Comparison of ENCODE assay signal across 8 cellular contexts in the genomic region with DNA sequence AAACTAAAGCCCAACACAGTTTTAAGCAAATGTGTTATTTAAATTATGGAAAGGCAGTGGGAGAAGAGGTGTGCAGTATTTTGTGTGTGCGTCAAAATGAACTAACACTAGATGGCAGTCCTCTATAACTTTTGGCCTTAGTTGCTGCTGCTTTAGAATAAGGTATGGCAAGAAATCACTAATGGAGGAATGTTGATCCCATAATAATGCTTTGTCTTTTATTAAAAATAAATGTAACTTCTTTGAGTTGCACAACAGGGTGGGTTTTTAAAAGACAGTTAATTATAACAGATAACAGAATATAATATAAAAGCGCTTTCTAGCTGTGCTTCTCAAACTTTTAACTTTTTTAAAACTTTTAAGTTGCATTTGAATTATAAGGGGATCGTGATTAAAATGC. TPM values are rescaled to one million over a fixed set of nuclear protein-coding genes. Genes with fewer than 3 reads are reported as not detected.
A peak's percentile ranks its signal among the peaks of the same experiment; 100 is the strongest.
DNase-seq lines count a peak whose midpoint lies in the region; ATAC-seq and TF ChIP-seq lines count a peak whose summit lies in the region.

No MANE protein-coding gene starts in this region.

- no peak overlapping the region for H3K27ac Mint-ChIP-seq in T-cell

- H3K36me3 ChIP-seq in esophagus muscularis mucosa (peaks cover 0 to 5% (median 3%) of the 10 kb centered on the region in 4 donors), neuronal stem cell (replicated peaks in 1 of 2; ENCODE audit: control insufficient read depth in 2 of 2, insufficient read depth in 2 of 2, low read length in 2 of 2) (peaks cover 0 to 2% of the 10 kb centered on the region in 2 donors)

- H2BK120ac ChIP-seq in neuronal stem cell (ENCODE audit: low read depth, low read length): no peak overlapping the region

- no peak overlapping the region for H2BK5ac ChIP-seq in neuronal stem cell (ENCODE audit: low read length)

- H3K9me3 ChIP-seq in esophagus muscularis mucosa (no peaks in the 10 kb centered on the region), neuronal stem cell (replicated peaks in 1 of 2; ENCODE audit: control insufficient read depth in 2 of 2, insufficient read depth in 1 of 2, low read depth in 1 of 2, low read length in 2 of 2) (peaks cover 2 to 3% of the 10 kb centered on the region in 2 donors)

- H3K23ac ChIP-seq in neuronal stem cell (ENCODE audit: low read depth, low read length, poor library complexity): no peak overlapping the region

- peaks cover 1% of the 10 kb centered on the region for H3K79me1 ChIP-seq in neuronal stem cell (ENCODE audit: low read depth, low read length)

- POLR2A ChIA-PET in T-cell (lab: Charles Lee): no interaction called here

- no peak for TF ChIP-seq EP300 in esophagus muscularis mucosa (IDR thresholded peaks at IDR 0.05)

- H3K4me3 ChIP-seq in esophagus muscularis mucosa: no peak overlapping the region
- H3K4me3 ChIP-seq in neuronal stem cell (ENCODE audit: low read length in 2 of 2): no peak overlapping the region

- no peak overlapping the region for H2BK15ac ChIP-seq in neuronal stem cell (ENCODE audit: low read length)

- no peak overlapping the region for H2AK5ac ChIP-seq in neuronal stem cell (ENCODE audit: low read depth, low read length)

- no peak overlapping the region for H2AFZ ChIP-seq in neuronal stem cell (ENCODE audit: low read length)

- no peak overlapping the region for H3K27ac ChIP-seq in esophagus muscularis mucosa (replicated peaks in 1 of 4)
- no peak overlapping the region for H3K27ac ChIP-seq in neuronal stem cell (replicated peaks; ENCODE audit: low read length)

- no peak overlapping the region for H3K18ac ChIP-seq in neuronal stem cell (ENCODE audit: low read length)

- no peak overlapping the region for H3K4me2 ChIP-seq in neuronal stem cell (ENCODE audit: insufficient read depth, low read length, poor library complexity, severe bottlenecking)

- in situ Hi-C loops in KBM-7 (cut with MboI; ENCODE audit: low pct_unique_long_range_greater_than_20kb, low sequenced_read_pairs): no loop called here

- H3K4me1 ChIP-seq in esophagus muscularis mucosa: peaks cover 0 to 10% (median 6%) of the 10 kb centered on the region in 4 donors
- H3K4me1 ChIP-seq in neuronal stem cell (ENCODE audit: control insufficient read depth in 2 of 2, insufficient read depth in 1 of 2, low read depth in 1 of 2, low read length in 2 of 2): no peaks in the 10 kb centered on the region

- no peaks in the 10 kb centered on the region for H3K27me3 Mint-ChIP-seq in T-cell

- H3K9me3 Mint-ChIP-seq in T-cell: no peaks in the 10 kb centered on the region

- H3K4me3 Mint-ChIP-seq in T-cell: no peak overlapping the region

- H3K27me3 ChIP-seq in esophagus muscularis mucosa: no peaks in the 10 kb centered on the region
- H3K27me3 ChIP-seq in neuronal stem cell (ENCODE audit: control insufficient read depth in 3 of 3, insufficient read depth in 3 of 3, low read depth in 1 of 3, low read length in 3 of 3): no peaks in the 10 kb centered on the region

- no peak overlapping the region for H2BK12ac ChIP-seq in neuronal stem cell (ENCODE audit: low read length)

- no peak overlapping the region for H3K9ac ChIP-seq in neuronal stem cell (ENCODE audit: low read depth, low read length, poor library complexity)

- H4K8ac ChIP-seq in neuronal stem cell (ENCODE audit: low read depth, low read length): no peak overlapping the region

- 65% methylated on average over 3 of the region's 3 CpGs for WGBS in esophagus muscularis mucosa
- WGBS in neuronal stem cell (ENCODE audit: extremely low coverage in 2 of 2, insufficient read length in 2 of 2, insufficient replicate concordance in 1 of 2), 2 donors: no CpG with 5 or more reads among the region's 3 CpGs

- intact Hi-C loops in esophagus muscularis mucosa (cut with DNase I): loop anchor here (10.0 kb wide), 1 partner anchor 709 kb away; no protein-coding TSS in a partner anchor

- no peak overlapping the region for H3K14ac ChIP-seq in neuronal stem cell (ENCODE audit: low read length)

- H3K4ac ChIP-seq in neuronal stem cell (ENCODE audit: low read length): no peak overlapping the region

- peaks cover 7 to 9% (median 8%) of the 10 kb centered on the region in 3 donors for H3K4me1 Mint-ChIP-seq in T-cell

- H3K36me3 Mint-ChIP-seq in T-cell: peaks cover 8% of the 10 kb centered on the region

- no peak for TF ChIP-seq POLR2A in esophagus muscularis mucosa (IDR thresholded peaks at IDR 0.05; ENCODE audit: low read depth)

- CTCF ChIA-PET in T-cell (lab: Charles Lee): interaction anchor here (0.6 to 3.7 kb wide), 9 partner anchors 11 to 747 kb away, joined by 3 to 27 read pairs (median 4); no protein-coding TSS in a partner anchor

- no peak overlapping the region for H4K91ac ChIP-seq in neuronal stem cell (ENCODE audit: low read depth, low read length, poor library complexity)

- ATAC-seq in GM21515 (IDR thresholded peaks at IDR 0.05; ENCODE audit: unreplicated experiment) (peak; percentile 83), T-cell (replicated peaks in 1 of 4) (no peak), GM18517 (IDR thresholded peaks at IDR 0.05; ENCODE audit: unreplicated experiment) (no peak)

- peak; percentile 44 to 60 (median 47) for TF ChIP-seq CTCF in esophagus muscularis mucosa (IDR thresholded peaks at IDR 0.05)

- DNase-seq in EH (ENCODE audit: low read depth): peak; percentile 62
- DNase-seq in KBM-7: peak; percentile 77
- DNase-seq in RKO (ENCODE audit: low spot score): peak; percentile 65
- no peak for DNase-seq in esophagus muscularis mucosa (ENCODE audit: extremely low spot score)
- peak; percentile 53 for DNase-seq in neuronal stem cell (ENCODE audit: low spot score)
- DNase-seq in T-cell: no peak

RNA-seq across cellular contexts. Expression of a gene that starts 56.4 kb away (rescaled TPM):
- total RNA-seq in esophagus muscularis mucosa: 10 to 100 TPM; 14.7 to 20.8 (median 16.3) TPM
- 28.8 TPM for polyA plus RNA-seq in neuronal stem cell (2013, experiment 1 of 2)
- polyA plus RNA-seq in neuronal stem cell (2013, experiment 2 of 2): 29.6 TPM
- total RNA-seq in T-cell: 10 to 100 TPM; 18.5 to 28.8 (median 20.9) TPM

Comparison
In these comparisons a context has a peak if more than half of its experiments do, and no peak if none do; other contexts are left out.
1. DNase-seq: peak in EH (single experiment), KBM-7 (single experiment), RKO (single experiment) and neuronal stem cell (single experiment); none in esophagus muscularis mucosa (single experiment) and T-cell (0 of 34).